Comparison of ENCODE assay signal across 20 cellular contexts in the genomic region with DNA sequence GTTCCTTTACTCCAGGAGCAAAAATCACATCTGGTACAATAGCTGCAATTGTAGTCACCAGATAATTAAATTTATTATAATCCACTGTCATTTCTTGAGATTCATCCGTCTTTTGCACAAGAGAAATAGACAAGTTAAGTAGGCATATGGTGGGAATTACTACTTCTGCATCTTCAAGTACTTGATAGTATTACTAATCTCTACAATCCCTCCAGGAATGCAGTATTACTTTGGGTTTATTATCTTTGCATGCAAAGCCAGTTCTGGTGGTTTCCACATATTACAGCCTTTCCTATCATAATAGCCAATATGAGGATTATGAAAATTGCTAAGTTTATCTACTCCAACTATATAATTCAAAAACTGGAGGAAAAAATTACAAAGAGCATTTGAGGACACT.
"Had no signal": no experiment of that assay in that cellular context is flagged by ENCODE, and none has a peak within 500 bp of the region (broad histone marks: within the 10 kb centered on the region; RNA-seq: fewer than 3 reads in every experiment).

No MANE protein-coding gene starts in this region.

- H3K27ac ChIP-seq: ascending aorta, gastrocnemius medialis, left ventricle myocardium inferior, prostate gland, right atrium auricular region, suprapubic skin, transverse colon, WERI-Rb-1 had no signal

- ATAC-seq: activated CD8-positive, alpha-beta T cell treated with anti-CD3 and anti-CD28 coated beads for 36 hours; gastrocnemius medialis; naive thymus-derived CD8-positive, alpha-beta T cell; stimulated activated naive CD8-positive, alpha-beta T cell treated with anti-CD3 and anti-CD28 coated beads, Interleukin-15, amount 100 ng/mL, for 72 hours had no signal

- DNase-seq: activated CD4-positive, alpha-beta T cell treated with anti-CD3 and anti-CD28 coated beads, Interleukin-2, amount 10 ng/mL, durations not matched to agents 7 days and 5 days; activated CD4-positive, CD25-positive, alpha-beta regulatory T cell treated with anti-CD3 and anti-CD28 coated beads, Interleukin-2, amount 50 U/mL, for 72 hours; activated CD8-positive, alpha-beta T cell treated with anti-CD3 and anti-CD28 coated beads for 36 hours; activated gamma-delta T cell treated with Interleukin-2 at 50 U/mL for 16 hours; activated T-cell treated with anti-CD3 and anti-CD28 coated beads, Interleukin-2, amount 50 U/mL, for 1 hour; effector CD4-positive, alpha-beta T cell; erythroblast; gastrocnemius medialis; hippocampal formation; left ventricle myocardium inferior; naive thymus-derived CD8-positive, alpha-beta T cell; stimulated activated CD4-positive, alpha-beta T cell treated with anti-CD3 and anti-CD28 coated beads, Interleukin-1b, Interleukin-23, amount 100 ng/mL, for 48 hours; stimulated activated naive CD8-positive, alpha-beta T cell treated with anti-CD3 and anti-CD28 coated beads, Interleukin-15, amount 100 ng/mL, for 72 hours; T-helper 1 cell; transverse colon; WERI-Rb-1 had no signal

- H3K4me3 ChIP-seq: ascending aorta, gastrocnemius medialis, left ventricle myocardium inferior, prostate gland, right atrium auricular region, suprapubic skin, transverse colon had no signal

- H3K27me3 ChIP-seq: ascending aorta, gastrocnemius medialis, right atrium auricular region, suprapubic skin, transverse colon had no signal
